23 cellular contexts compared by ENCODE assay signal in the genomic region with DNA sequence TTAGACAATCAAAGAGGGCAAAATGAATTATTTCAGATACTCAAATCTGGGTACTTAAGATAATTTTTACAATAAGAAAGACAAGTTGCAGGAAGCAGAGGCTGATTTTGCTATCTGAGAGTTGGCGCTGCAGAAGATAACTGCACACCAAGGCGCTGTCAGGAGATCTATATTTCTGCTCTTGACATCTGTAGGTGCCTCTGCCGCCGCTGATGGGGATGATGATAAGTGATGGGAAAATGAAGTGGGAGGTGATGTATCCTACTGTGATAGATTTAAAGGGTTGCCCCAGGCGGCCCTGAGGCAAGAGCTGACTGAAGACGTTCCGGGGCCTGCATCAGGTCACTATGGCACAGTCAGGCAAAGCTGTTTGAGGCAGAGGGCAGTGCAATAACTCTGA.
"Had no signal": no experiment of that assay in that cellular context is flagged by ENCODE, and none has a peak within 500 bp of the region (broad histone marks: within the 10 kb centered on the region; RNA-seq: fewer than 3 reads in every experiment).

No MANE protein-coding gene starts in this region.

- H3K27me3 ChIP-seq: body of pancreas, colonic mucosa, heart left ventricle, ovary, stomach, upper lobe of left lung had no signal

- H3K36me3 Mint-ChIP-seq: activated naive CD8-positive, alpha-beta T cell treated with anti-CD3 and anti-CD28 coated beads, Interleukin-2, amount 10 ng/mL, durations not matched to agents 7 days and 5 days; stimulated activated effector memory CD8-positive, alpha-beta T cell treated with anti-CD3 and anti-CD28 coated beads, Interleukin-12 subunit alpha, Interleukin-12 subunit beta, amount 100 ng/mL, for 72 hours had no signal

- H3K27ac Mint-ChIP-seq: activated CD4-positive, alpha-beta T cell treated with anti-CD3 and anti-CD28 coated beads, Interleukin-2, amount 10 ng/mL, durations not matched to agents 24 days and 14 days; activated CD8-positive, alpha-beta T cell treated with anti-CD3 and anti-CD28 coated beads, Interleukin-2, amount 10 ng/mL, durations not matched to agents 7 days and 5 days; activated naive CD8-positive, alpha-beta T cell treated with anti-CD3 and anti-CD28 coated beads, Interleukin-2, amount 10 ng/mL, durations not matched to agents 7 days and 5 days; activated T-cell treated with anti-CD3 and anti-CD28 coated beads, Interleukin-2, amount 50 U/mL, for 24 hours; activated T-helper 2 cell treated with anti-CD3 and anti-CD28 coated beads, Interferon-gamma antibody, Interleukin-2, Interleukin-4, amounts not matched to agents 10 μg/mL and 5 μg/mL and 100 μg/mL, durations not matched to agents 14 hours and 24 hours and 36 hours; endodermal cell; stimulated activated effector memory CD8-positive, alpha-beta T cell treated with anti-CD3 and anti-CD28 coated beads, Interleukin-12 subunit alpha, Interleukin-12 subunit beta, amount 100 ng/mL, for 72 hours had no signal

- H3K4me2 ChIP-seq: smooth muscle cell had no signal

- ATAC-seq: activated CD8-positive, alpha-beta T cell treated with anti-CD3 and anti-CD28 coated beads, Interleukin-2, amount 10 ng/mL, durations not matched to agents 7 days and 5 days; body of pancreas; heart left ventricle; sciatic nerve; stimulated activated effector memory CD8-positive, alpha-beta T cell treated with anti-CD3 and anti-CD28 coated beads, Interleukin-12 subunit alpha, Interleukin-12 subunit beta, amount 100 ng/mL, for 72 hours had no signal

- H3K4me3 Mint-ChIP-seq: activated CD4-positive, alpha-beta T cell treated with anti-CD3 and anti-CD28 coated beads, Interleukin-2, amount 10 ng/mL, durations not matched to agents 24 days and 14 days; activated CD8-positive, alpha-beta T cell treated with anti-CD3 and anti-CD28 coated beads, Interleukin-2, amount 10 ng/mL, durations not matched to agents 7 days and 5 days; activated naive CD8-positive, alpha-beta T cell treated with anti-CD3 and anti-CD28 coated beads, Interleukin-2, amount 10 ng/mL, durations not matched to agents 7 days and 5 days; activated T-cell treated with anti-CD3 and anti-CD28 coated beads, Interleukin-2, amount 50 U/mL, for 24 hours; central memory CD8-positive, alpha-beta T cell; endodermal cell; stimulated activated effector memory CD8-positive, alpha-beta T cell treated with anti-CD3 and anti-CD28 coated beads, Interleukin-12 subunit alpha, Interleukin-12 subunit beta, amount 100 ng/mL, for 72 hours had no signal

- H3K27ac ChIP-seq: body of pancreas, colonic mucosa, epithelial cell of prostate, heart left ventricle, left ventricle myocardium inferior, ovary, stomach, upper lobe of left lung had no signal

- H3K4me1 Mint-ChIP-seq: activated CD4-positive, alpha-beta T cell treated with anti-CD3 and anti-CD28 coated beads, Interleukin-2, amount 10 ng/mL, durations not matched to agents 24 days and 14 days; activated naive CD8-positive, alpha-beta T cell treated with anti-CD3 and anti-CD28 coated beads, Interleukin-2, amount 10 ng/mL, durations not matched to agents 7 days and 5 days; central memory CD8-positive, alpha-beta T cell; stimulated activated effector memory CD8-positive, alpha-beta T cell treated with anti-CD3 and anti-CD28 coated beads, Interleukin-12 subunit alpha, Interleukin-12 subunit beta, amount 100 ng/mL, for 72 hours had no signal

- H3K27me3 Mint-ChIP-seq: activated CD4-positive, alpha-beta T cell treated with anti-CD3 and anti-CD28 coated beads, Interleukin-2, amount 10 ng/mL, durations not matched to agents 24 days and 14 days; activated naive CD8-positive, alpha-beta T cell treated with anti-CD3 and anti-CD28 coated beads, Interleukin-2, amount 10 ng/mL, durations not matched to agents 7 days and 5 days; activated T-cell treated with anti-CD3 and anti-CD28 coated beads, Interleukin-2, amount 50 U/mL, for 24 hours; central memory CD8-positive, alpha-beta T cell had no signal

- H3K9me3 ChIP-seq: body of pancreas, colonic mucosa, heart left ventricle, left ventricle myocardium inferior, ovary, stomach, upper lobe of left lung had no signal

- H3K9me3 Mint-ChIP-seq: activated CD4-positive, alpha-beta T cell treated with anti-CD3 and anti-CD28 coated beads, Interleukin-2, amount 10 ng/mL, durations not matched to agents 24 days and 14 days; activated naive CD8-positive, alpha-beta T cell treated with anti-CD3 and anti-CD28 coated beads, Interleukin-2, amount 10 ng/mL, durations not matched to agents 7 days and 5 days; activated T-cell treated with anti-CD3 and anti-CD28 coated beads, Interleukin-2, amount 50 U/mL, for 24 hours; activated T-helper 2 cell treated with anti-CD3 and anti-CD28 coated beads, Interferon-gamma antibody, Interleukin-2, Interleukin-4, amounts not matched to agents 10 μg/mL and 5 μg/mL and 100 μg/mL, durations not matched to agents 14 hours and 24 hours and 36 hours; central memory CD8-positive, alpha-beta T cell; endodermal cell; stimulated activated effector memory CD8-positive, alpha-beta T cell treated with anti-CD3 and anti-CD28 coated beads, Interleukin-12 subunit alpha, Interleukin-12 subunit beta, amount 100 ng/mL, for 72 hours had no signal

- H3K36me3 ChIP-seq: colonic mucosa, heart left ventricle, left ventricle myocardium inferior, ovary, stomach, upper lobe of left lung had no signal

- H3K4me1 ChIP-seq: body of pancreas, colonic mucosa, left ventricle myocardium inferior had no signal

- FAIRE-seq: kidney had no signal

- DNase-seq: activated CD4-positive, alpha-beta T cell treated with anti-CD3 and anti-CD28 coated beads, Interleukin-2, amount 10 ng/mL, durations not matched to agents 24 days and 14 days; activated CD8-positive, alpha-beta T cell treated with anti-CD3 and anti-CD28 coated beads, Interleukin-2, amount 10 ng/mL, durations not matched to agents 7 days and 5 days; activated naive CD4-positive, alpha-beta T cell treated with Interleukin-2 at 50 U/mL for 16 hours; activated naive CD8-positive, alpha-beta T cell treated with anti-CD3 and anti-CD28 coated beads, Interleukin-2, amount 10 ng/mL, durations not matched to agents 7 days and 5 days; activated T-cell treated with anti-CD3 and anti-CD28 coated beads, Interleukin-2, amount 50 U/mL, for 24 hours; body of pancreas; colonic mucosa; endodermal cell; foreskin melanocyte; heart left ventricle; kidney; left ventricle myocardium inferior; ovary; stimulated activated CD4-positive, alpha-beta T cell treated with anti-CD3 and anti-CD28 coated beads, Interleukin-4, amount 100 ng/mL, for 1 hour; stomach; T-helper 9 cell; upper lobe of left lung had no signal

- H3K4me3 ChIP-seq: body of pancreas, colonic mucosa, heart left ventricle, left ventricle myocardium inferior, ovary, smooth muscle cell, stomach, upper lobe of left lung had no signal
